Comparison of ENCODE assay signal across 8 cellular contexts in genomic region chr3:111967651-111968274, GRCh38. TPM values are rescaled to one million over a fixed set of nuclear protein-coding genes. Genes with fewer than 3 reads are reported as not detected.
A peak's percentile ranks its signal among the peaks of the same experiment; 100 is the strongest.
DNase-seq lines count a peak whose midpoint lies in the region; ATAC-seq, FAIRE-seq and TF ChIP-seq lines count a peak whose summit lies in the region.

No MANE protein-coding gene starts in this region.

- H3K27me3 ChIP-seq in breast epithelium (no peaks in the 10 kb centered on the region), keratinocyte (ENCODE audit: control insufficient read depth, extremely low read depth, insufficient read depth, low read length) (no peaks in the 10 kb centered on the region)

- peak; percentile 78 for FAIRE-seq in keratinocyte (lab: Jason Lieb, UNC)

- peak; percentile 92 for ATAC-seq in GM18870 (IDR thresholded peaks at IDR 0.05; ENCODE audit: unreplicated experiment)
- ATAC-seq in HG03108 (IDR thresholded peaks at IDR 0.05; ENCODE audit: unreplicated experiment): peak; percentile 81

- H3K9me1 ChIP-seq in keratinocyte (ENCODE audit: control insufficient read depth, extremely low read depth, insufficient read depth, low read length): no peaks in the 10 kb centered on the region

- H3K4me3 ChIP-seq in breast epithelium (no peak overlapping the region), keratinocyte (ENCODE audit: control insufficient read depth in 2 of 3, extremely low read depth in 1 of 3, insufficient read depth in 2 of 3, low read depth in 1 of 3, low read length in 3 of 3) (no peak overlapping the region)

- TF ChIP-seq CTCF in VCaP (conservative IDR thresholded peaks at IDR 0.05) (peak; percentile 90), breast epithelium (IDR thresholded peaks at IDR 0.05) (peak; percentile 83 to 91 (median 89)), keratinocyte (optimal IDR thresholded peaks at IDR 0.05 in 1 of 3, IDR thresholded peaks at IDR 0.05 in 1 of 3, conservative IDR thresholded peaks at IDR 0.05 in 1 of 3; ENCODE audit: extremely low read depth in 1 of 3, insufficient read depth in 2 of 3, low read length in 3 of 3) (peak; percentile 85 to 89 (median 86))

- H3K4me2 ChIP-seq in keratinocyte (ENCODE audit: control insufficient read depth, extremely low read depth, insufficient read depth, low read depth, low read length): no peak overlapping the region

- peak overlapping the region; percentile 50 for H3K27ac ChIP-seq in VCaP
- no peak overlapping the region for H3K27ac ChIP-seq in breast epithelium
- H3K27ac ChIP-seq in keratinocyte (ENCODE audit: control insufficient read depth, insufficient read depth, low read length): no peak overlapping the region

- TF ChIP-seq POLR2A in breast epithelium (IDR thresholded peaks at IDR 0.05): no peak

- H3K9me3 ChIP-seq in breast epithelium (no peaks in the 10 kb centered on the region), keratinocyte (ENCODE audit: control insufficient read depth, low read depth, low read length) (no peaks in the 10 kb centered on the region)

- H2AFZ ChIP-seq in keratinocyte (ENCODE audit: control insufficient read depth, low read length): no peak overlapping the region

- H4K20me1 ChIP-seq in keratinocyte (ENCODE audit: control insufficient read depth, extremely low read depth, insufficient read depth, low read length): no peaks in the 10 kb centered on the region

- H3K79me2 ChIP-seq in keratinocyte (ENCODE audit: control insufficient read depth, insufficient read depth, low read length): no peaks in the 10 kb centered on the region

- dilution Hi-C loops in keratinocyte (cut with MboI; ENCODE audit: extremely low pct_ligation_motif_present, low sequenced_read_pairs): no loop called here

- H3K9ac ChIP-seq in keratinocyte (ENCODE audit: control insufficient read depth, extremely low read depth, insufficient read depth, low read length): no peak overlapping the region

- DNase-seq in AG08396 (ENCODE audit: low spot score): peak; percentile 51
- peak; percentile 88 for DNase-seq in NCI-H2171 treated with DMSO at 0.1 percent for 48 hours (lab: John Stamatoyannopoulos, UW)
- DNase-seq in breast epithelium (ENCODE audit: low spot score in 2 of 2): peak; percentile 84 to 86
- peak; percentile 49 for DNase-seq in keratinocyte (ENCODE audit: low read depth, low spot score)
- peak; percentile 55 to 72 for DNase-seq in stimulated activated CD4-positive, alpha-beta T cell treated with anti-CD3 and anti-CD28 coated beads, Interleukin-1b, Interleukin-23, amount 100 ng/mL, for 1 hour (ENCODE audit: low read depth in 2 of 2)

- H3K36me3 ChIP-seq in breast epithelium (no peaks in the 10 kb centered on the region), keratinocyte (ENCODE audit: control insufficient read depth in 2 of 2, extremely low read depth in 1 of 2, insufficient read depth in 2 of 2, low read length in 2 of 2) (peaks cover 19 to 56% of the 10 kb centered on the region in 2 experiments)

- H3K4me1 ChIP-seq in breast epithelium (no peaks in the 10 kb centered on the region), keratinocyte (ENCODE audit: control insufficient read depth, extremely low read depth, insufficient read depth, low read length) (peaks cover 11% of the 10 kb centered on the region)

- intact Hi-C loops in breast epithelium (cut with DNase I; ENCODE audit: low total_unique reads): no loop called here

RNA-seq across cellular contexts. Expression of gene ABHD10, which starts 11.1 kb away (rescaled TPM):
- total RNA-seq in breast epithelium: 10 to 100 TPM; 17.3 to 28.5 (median 22.6) TPM
- polyA plus RNA-seq in keratinocyte: 12.0 to 22.2 TPM (median 13.2 TPM) in 3 replicates
- 3.9 TPM for polyA plus RNA-seq in keratinocyte (2011; ENCODE audit: low read depth)
- polyA plus RNA-seq in keratinocyte (2011; cell fraction: cytosol; rRNA removed): 6.9 and 15.9 TPM in 2 replicates
- 12.9 and 17.7 TPM in 2 replicates for polyA plus RNA-seq in keratinocyte (2011; cell fraction: nucleus; rRNA removed)
- 7.6 and 11.3 TPM in 2 replicates for polyA plus RNA-seq in keratinocyte (2012; ENCODE audit: low replicate concordance)
- polyA minus RNA-seq in keratinocyte: 1.7 to 17.9 TPM (median 8.0 TPM) in 3 replicates
- 16.1 TPM for polyA minus RNA-seq in keratinocyte (2011; cell fraction: cytosol; rRNA and poly(A)+ RNA removed)
- polyA minus RNA-seq in keratinocyte (2011; cell fraction: nucleus; rRNA and poly(A)+ RNA removed): 10.8 and 40.9 TPM in 2 replicates

RNA-seq across cellular contexts. Expression of gene TAGLN3, which starts 31.0 kb away (rescaled TPM):
- total RNA-seq in breast epithelium: not detected
- 6.4 to 8.9 TPM (median 8.5 TPM) in 3 replicates for polyA plus RNA-seq in keratinocyte
- polyA plus RNA-seq in keratinocyte (2011; ENCODE audit: low read depth): 1.9 TPM
- polyA plus RNA-seq in keratinocyte (2011; cell fraction: cytosol; rRNA removed): 4.2 and 4.3 TPM in 2 replicates
- polyA plus RNA-seq in keratinocyte (2011; cell fraction: nucleus; rRNA removed): 4.6 and 5.7 TPM in 2 replicates
- 2.4 and 5.7 TPM in 2 replicates for polyA plus RNA-seq in keratinocyte (2012; ENCODE audit: low replicate concordance)
- 2.5 to 6.7 TPM (median 2.5 TPM) in 3 replicates for polyA minus RNA-seq in keratinocyte
- polyA minus RNA-seq in keratinocyte (2011; cell fraction: cytosol; rRNA and poly(A)+ RNA removed): not detected
- 5.9 and 8.8 TPM in 2 replicates for polyA minus RNA-seq in keratinocyte (2011; cell fraction: nucleus; rRNA and poly(A)+ RNA removed)
